ENCODE assay signal across 20 cellular contexts in genomic region chr12:66775941-66776340, GRCh38.
"Had no signal": no experiment of that assay in that cellular context is flagged by ENCODE, and none has a peak within 500 bp of the region (broad histone marks: within the 10 kb centered on the region; RNA-seq: fewer than 3 reads in every experiment).

No MANE protein-coding gene starts in this region.

- H3K4me3 Mint-ChIP-seq: activated CD8-positive, alpha-beta T cell treated with anti-CD3 and anti-CD28 coated beads for 36 hours; activated naive CD4-positive, alpha-beta T cell treated with anti-CD3 and anti-CD28 coated beads, Interleukin-2, amount 50 U/mL, for 24 hours; naive B cell; stimulated activated naive CD8-positive, alpha-beta T cell treated with anti-CD3 and anti-CD28 coated beads, Interleukin-15, amount 100 ng/mL, for 72 hours; WTC11 had no signal

- ATAC-seq: foreskin keratinocyte; left colon; lower lobe of right lung; pancreas; stimulated activated naive CD8-positive, alpha-beta T cell treated with anti-CD3 and anti-CD28 coated beads, Interleukin-15, amount 100 ng/mL, for 72 hours; upper lobe of right lung; WTC11 had no signal

- H3K27me3 ChIP-seq: adrenal gland, colonic mucosa, foreskin keratinocyte, pancreas, sigmoid colon, upper lobe of right lung had no signal

- H3K27ac ChIP-seq: adrenal gland, colonic mucosa, foreskin keratinocyte, lower lobe of right lung, pancreas, sigmoid colon, upper lobe of right lung had no signal

- H3K4me1 ChIP-seq: adrenal gland, colonic mucosa, foreskin keratinocyte, lower lobe of right lung, pancreas, upper lobe of right lung had no signal

- H3K36me3 ChIP-seq: adrenal gland, colonic mucosa, lower lobe of right lung, pancreas, sigmoid colon, upper lobe of right lung had no signal

- H3K4me1 Mint-ChIP-seq: naive B cell had no signal

- H3K27me3 Mint-ChIP-seq: activated CD8-positive, alpha-beta T cell treated with anti-CD3 and anti-CD28 coated beads for 36 hours; activated naive CD4-positive, alpha-beta T cell treated with anti-CD3 and anti-CD28 coated beads, Interleukin-2, amount 50 U/mL, for 24 hours had no signal

- H3K9me3 Mint-ChIP-seq: activated CD8-positive, alpha-beta T cell treated with anti-CD3 and anti-CD28 coated beads for 36 hours; activated naive CD4-positive, alpha-beta T cell treated with anti-CD3 and anti-CD28 coated beads, Interleukin-2, amount 50 U/mL, for 24 hours; naive B cell; WTC11 had no signal

- DNase-seq: activated CD4-positive, alpha-beta T cell treated with anti-CD3 and anti-CD28 coated beads for 4 hours; activated CD8-positive, alpha-beta T cell treated with anti-CD3 and anti-CD28 coated beads for 36 hours; activated effector memory CD4-positive, alpha-beta T cell treated with anti-CD3 and anti-CD28 coated beads, Interleukin-2, amount 50 U/mL, for 16 hours; activated T-cell treated with anti-CD3 and anti-CD28 coated beads, Interleukin-2, amount 50 U/mL, for 48 hours; adrenal gland; caudate nucleus; colonic mucosa; head of caudate nucleus; left colon; lower lobe of right lung; naive B cell; pancreas; sigmoid colon; stimulated activated CD4-positive, alpha-beta T cell treated with anti-CD3 and anti-CD28 coated beads, Interleukin-1b, Interleukin-23, amount 100 ng/mL, for 48 hours; stimulated activated naive CD8-positive, alpha-beta T cell treated with anti-CD3 and anti-CD28 coated beads, Interleukin-15, amount 100 ng/mL, for 72 hours; T-helper 2 cell; upper lobe of right lung had no signal

- H3K27ac Mint-ChIP-seq: activated CD8-positive, alpha-beta T cell treated with anti-CD3 and anti-CD28 coated beads for 36 hours; activated naive CD4-positive, alpha-beta T cell treated with anti-CD3 and anti-CD28 coated beads, Interleukin-2, amount 50 U/mL, for 24 hours; naive B cell; stimulated activated naive CD8-positive, alpha-beta T cell treated with anti-CD3 and anti-CD28 coated beads, Interleukin-15, amount 100 ng/mL, for 72 hours; WTC11 had no signal

- H3K9me3 ChIP-seq: adrenal gland, colonic mucosa, lower lobe of right lung, pancreas, sigmoid colon, upper lobe of right lung had no signal

- H3K4me3 ChIP-seq: adrenal gland, colonic mucosa, lower lobe of right lung, pancreas, sigmoid colon, upper lobe of right lung had no signal

- H3K36me3 Mint-ChIP-seq: activated naive CD4-positive, alpha-beta T cell treated with anti-CD3 and anti-CD28 coated beads, Interleukin-2, amount 50 U/mL, for 24 hours; WTC11 had no signal
